In genomic region chr16:86619263-86619935, GRCh38 we compare ENCODE assay signal across 14 cellular contexts. TPM values are rescaled to one million over a fixed set of nuclear protein-coding genes. Genes with fewer than 3 reads are reported as not detected.
DNase-seq lines count a peak whose midpoint lies in the region; ATAC-seq and TF ChIP-seq lines count a peak whose summit lies in the region.
"Had no signal": no experiment of that assay in that cellular context is flagged by ENCODE, and none has a peak within 500 bp of the region (broad histone marks: within the 10 kb centered on the region; RNA-seq: fewer than 3 reads in every experiment).

No MANE protein-coding gene starts in this region.

- no peaks in the 10 kb centered on the region for H3K4me1 ChIP-seq in heart right ventricle
- peaks cover 12% of the 10 kb centered on the region for H3K4me1 ChIP-seq in SJSA1 (replicated peaks)
- peaks cover 1 to 6% of the 10 kb centered on the region in 2 donors for H3K4me1 ChIP-seq in aorta (ENCODE audit: control insufficient read depth in 1 of 2, insufficient read depth in 2 of 2, low read length in 2 of 2)
- H3K4me1 ChIP-seq: body of pancreas had no signal

- H3K27me3 ChIP-seq in heart right ventricle (peaks cover 0 to 15% (median 0%) of the 10 kb centered on the region in 7 donors), SJSA1 (replicated peaks) (no peaks in the 10 kb centered on the region), aorta (ENCODE audit: control insufficient read depth in 1 of 2, insufficient read depth in 2 of 2, low read length in 1 of 2) (no peaks in the 10 kb centered on the region)
- H3K27me3 ChIP-seq: body of pancreas had no signal

- H3K4me3 ChIP-seq in heart right ventricle (peak overlapping the region in 8 of 10 donors; percentile 5 to 44 (median 38)), SJSA1 (peak overlapping the region; percentile 45), aorta (ENCODE audit: low read length in 2 of 2) (peak overlapping the region in 1 of 2 donors; percentile 2)
- H3K4me3 ChIP-seq: body of pancreas had no signal

- H3K9me3 ChIP-seq in heart right ventricle: peaks cover 0 to 4% (median 0%) of the 10 kb centered on the region in 11 donors
- H3K9me3 ChIP-seq in SJSA1 (replicated peaks): no peaks in the 10 kb centered on the region
- H3K9me3 ChIP-seq in aorta (ENCODE audit: control insufficient read depth, low read length): no peaks in the 10 kb centered on the region
- H3K9me3 ChIP-seq: body of pancreas had no signal

- TF ChIP-seq CTCF in heart right ventricle (IDR thresholded peaks at IDR 0.05): no peak

- intact Hi-C loops in heart right ventricle (cut with DNase I) (loop anchor here in 1 of 10 donors (5.0 kb wide), 1 partner anchor 43 kb away; no protein-coding TSS in a partner anchor), cardiac septum (cut with DNase I) (no loop called here), aorta (cut with DNase I) (loop anchor here in 1 of 2 donors (5.0 kb wide), 1 partner anchor 37 kb away; no protein-coding TSS in a partner anchor)

- no peak for DNase-seq in heart right ventricle
- no peak for DNase-seq in cardiac septum (ENCODE audit: low spot score)
- peak; percentile 57 to 75 for DNase-seq in SJSA1 (ENCODE audit: low read depth in 1 of 2, low spot score in 2 of 2)
- DNase-seq in hepatic stellate cell (ENCODE audit: low spot score): peak; percentile 29
- peak; percentile 67 to 81 for DNase-seq in aorta
- DNase-seq in SKM-1 treated with dmso at 0.1 percent for 144 hours (lab: John Stamatoyannopoulos, UW; ENCODE audit: unreplicated experiment): no peak
- DNase-seq in ecto neural progenitor cell (ENCODE audit: low spot score): no peak
- DNase-seq: activated CD4-positive, CD25-positive, alpha-beta regulatory T cell treated with anti-CD3 and anti-CD28 coated beads, Interleukin-2, amount 50 U/mL, for 72 hours; body of pancreas; GF-D8; NCI-H524 treated with DMSO at 0.1 percent for 48 hours had no signal

- ATAC-seq in heart right ventricle (peak in 6 of 8 donors; percentile 32 to 58 (median 54)), aorta (ENCODE audit: low FRiP score) (peak; percentile 51), GM19328 (IDR thresholded peaks at IDR 0.05; ENCODE audit: unreplicated experiment) (no peak)
- ATAC-seq: activated T-helper 17 cell treated with anti-CD3 and anti-CD28 coated beads, Interleukin-2, amount 50 U/mL, for 72 hours; body of pancreas had no signal

- 89% methylated on average over 25 of the region's 25 CpGs for WGBS in heart right ventricle, 2 donors
- WGBS in aorta, 2 donors: 76 to 77% methylated on average over 25 of the region's 25 CpGs

- H3K27ac ChIP-seq in heart right ventricle: peak overlapping the region in 1 of 10 donors; percentile 22
- H3K27ac ChIP-seq in SJSA1: no peak overlapping the region
- peak overlapping the region in 1 of 2 donors; percentile 4 for H3K27ac ChIP-seq in aorta (ENCODE audit: low read depth in 1 of 2, low read length in 2 of 2)
- H3K27ac ChIP-seq: body of pancreas, skin epidermis had no signal

- H3K36me3 ChIP-seq in heart right ventricle (no peaks in the 10 kb centered on the region), SJSA1 (no peaks in the 10 kb centered on the region), aorta (ENCODE audit: control insufficient read depth in 1 of 2, insufficient read depth in 2 of 2, low read length in 1 of 2) (no peaks in the 10 kb centered on the region)

RNA-seq across cellular contexts. Expression of gene FOXL1, which starts 41.0 kb away (rescaled TPM):
- total RNA-seq in heart right ventricle (1 to 10 TPM in 3 of 10 donors, under 1 TPM in 7; 0.40 to 1.9 (median 0.84) TPM), cardiac septum (1.2 TPM), aorta (10 to 100 TPM; 23.8 to 34.4 TPM)
- polyA plus RNA-seq in heart right ventricle (under 1 TPM; 0.78 to 0.95 TPM), aorta (10 to 100 TPM in 1 of 2 donors, 1 to 10 TPM in 1; 4.3 to 11.9 TPM)
- total RNA-seq in SJSA1 (2014; rRNA removed; shearing (Covaris generic)): 39.4 and 43.2 TPM in 2 replicates
- total RNA-seq: activated T-helper 17 cell treated with anti-CD3 and anti-CD28 coated beads, Interleukin-2, amount 50 U/mL, for 72 hours had no signal

RNA-seq across cellular contexts. Expression of gene FOXC2, which starts 52.8 kb away (rescaled TPM):
- 1 to 10 TPM in 8 of 10 donors, under 1 TPM in 2; 0.66 to 2.2 (median 1.9) TPM for total RNA-seq in heart right ventricle
- polyA plus RNA-seq in heart right ventricle: 1 to 10 TPM; 1.2 to 1.3 TPM
- total RNA-seq in cardiac septum: 2.6 TPM
- 3.9 and 5.5 TPM in 2 replicates for total RNA-seq in SJSA1 (2014; rRNA removed; shearing (Covaris generic))
- total RNA-seq in aorta: 10 to 100 TPM; 29.0 to 45.4 TPM
- 10 to 100 TPM in 1 of 2 donors, 1 to 10 TPM in 1; 8.6 to 22.8 TPM for polyA plus RNA-seq in aorta
- total RNA-seq: activated T-helper 17 cell treated with anti-CD3 and anti-CD28 coated beads, Interleukin-2, amount 50 U/mL, for 72 hours had no signal

Comparison
In these comparisons a context has a peak if more than half of its experiments do, and no peak if none do; other contexts are left out.
1. DNase-seq: peak in SJSA1 (2 of 2), hepatic stellate cell (single experiment) and aorta (2 of 2); none in heart right ventricle (0 of 2), cardiac septum (single experiment), SKM-1 treated with dmso at 0.1 percent for 144 hours (single experiment) and ecto neural progenitor cell (single experiment).
2. RNA of gene FOXL1, which starts 41.0 kb away (total RNA-seq): 39.4 to 43.2 TPM in SJSA1 and 23.8 to 34.4 TPM in aorta; 1.2 TPM in cardiac septum (single experiment) and 0.40 to 1.9 TPM in heart right ventricle; every median in the first group is over 4 times any median in the second.